ENCODE assay signal across 8 cellular contexts in genomic region chr1:67674260-67675011, GRCh38. TPM values are rescaled to one million over a fixed set of nuclear protein-coding genes. Genes with fewer than 3 reads are reported as not detected.
DNase-seq lines count a peak whose midpoint lies in the region; ATAC-seq and FAIRE-seq lines count a peak whose summit lies in the region.

No MANE protein-coding gene starts in this region.

- no peak overlapping the region for H3K23ac ChIP-seq in neuronal stem cell (ENCODE audit: low read depth, low read length, poor library complexity)

- peak overlapping the region; percentile 55 for H2AFZ ChIP-seq in neuronal stem cell (ENCODE audit: low read length)

- H2BK120ac ChIP-seq in neuronal stem cell (ENCODE audit: low read depth, low read length) = no peak overlapping the region

- peaks cover 11% of the 10 kb centered on the region for H3K4me1 ChIP-seq in effector memory CD4-positive, alpha-beta T cell (ENCODE audit: control insufficient read depth, insufficient read depth, low read length, poor library complexity, severe bottlenecking)
- H3K4me1 ChIP-seq in neuronal stem cell (ENCODE audit: control insufficient read depth in 2 of 2, insufficient read depth in 1 of 2, low read depth in 1 of 2, low read length in 2 of 2) = peaks cover 2 to 11% of the 10 kb centered on the region in 2 donors
- no peaks in the 10 kb centered on the region for H3K4me1 ChIP-seq in small intestine (ENCODE audit: control insufficient read depth in 2 of 2, insufficient read depth in 1 of 2, low read depth in 1 of 2, low read length in 1 of 2)

- no peak for FAIRE-seq in small intestine (lab: Jason Lieb, UNC)

- H3K18ac ChIP-seq in neuronal stem cell (ENCODE audit: low read length) = no peak overlapping the region

- H2AK5ac ChIP-seq in neuronal stem cell (ENCODE audit: low read depth, low read length) = no peak overlapping the region

- H3K9ac ChIP-seq in neuronal stem cell (ENCODE audit: low read depth, low read length, poor library complexity) = no peak overlapping the region

- H3K4ac ChIP-seq in neuronal stem cell (ENCODE audit: low read length) = no peak overlapping the region

- no peak overlapping the region for H3K14ac ChIP-seq in neuronal stem cell (ENCODE audit: low read length)

- H4K8ac ChIP-seq in neuronal stem cell (ENCODE audit: low read depth, low read length) = no peak overlapping the region

- ATAC-seq in HG03457 (IDR thresholded peaks at IDR 0.05; ENCODE audit: unreplicated experiment) = no peak

- no peak overlapping the region for H2BK15ac ChIP-seq in neuronal stem cell (ENCODE audit: low read length)

- H3K4me2 ChIP-seq in neuronal stem cell (ENCODE audit: insufficient read depth, low read length, poor library complexity, severe bottlenecking) = no peak overlapping the region

- H3K27me3 ChIP-seq in effector memory CD4-positive, alpha-beta T cell (replicated peaks; ENCODE audit: control insufficient read depth, insufficient read depth, low read length, poor library complexity, severe bottlenecking) = no peaks in the 10 kb centered on the region
- no peaks in the 10 kb centered on the region for H3K27me3 ChIP-seq in neuronal stem cell (ENCODE audit: control insufficient read depth in 3 of 3, insufficient read depth in 3 of 3, low read depth in 1 of 3, low read length in 3 of 3)
- H3K27me3 ChIP-seq in small intestine (ENCODE audit: control insufficient read depth in 2 of 2, insufficient read depth in 2 of 2, low read length in 2 of 2) = no peaks in the 10 kb centered on the region

- no CpG with 5 or more reads among the region's 4 CpGs for WGBS in neuronal stem cell (ENCODE audit: extremely low coverage in 2 of 2, insufficient read length in 2 of 2, insufficient replicate concordance in 1 of 2), 2 donors
- 15 to 29% (median 21%) methylated on average over 4 of the region's 4 CpGs for WGBS in small intestine, 3 donors

- no peak overlapping the region for H4K91ac ChIP-seq in neuronal stem cell (ENCODE audit: low read depth, low read length, poor library complexity)

- no peak overlapping the region for H2BK5ac ChIP-seq in neuronal stem cell (ENCODE audit: low read length)

- H3K4me3 ChIP-seq in effector memory CD4-positive, alpha-beta T cell (ENCODE audit: insufficient read depth, low read depth, low read length, poor library complexity, severe bottlenecking) = no peak overlapping the region
- H3K4me3 ChIP-seq in neuronal stem cell (ENCODE audit: low read length in 2 of 2) = no peak overlapping the region
- no peak overlapping the region for H3K4me3 ChIP-seq in small intestine (ENCODE audit: low read depth in 1 of 2, low read length in 2 of 2)

- H3K27ac ChIP-seq in effector memory CD4-positive, alpha-beta T cell (ENCODE audit: insufficient read depth, low read length, poor library complexity, severe bottlenecking) = no peak overlapping the region
- H3K27ac ChIP-seq in neuronal stem cell (replicated peaks; ENCODE audit: low read length) = no peak overlapping the region
- peak overlapping the region in 1 of 2 donors; percentile 33 for H3K27ac ChIP-seq in small intestine (ENCODE audit: low read depth in 1 of 2, low read length in 1 of 2)

- H2BK12ac ChIP-seq in neuronal stem cell (ENCODE audit: low read length) = no peak overlapping the region

- H3K36me3 ChIP-seq in effector memory CD4-positive, alpha-beta T cell (ENCODE audit: control insufficient read depth, insufficient read depth, low read length) = no peaks in the 10 kb centered on the region
- H3K36me3 ChIP-seq in neuronal stem cell (replicated peaks in 1 of 2; ENCODE audit: control insufficient read depth in 2 of 2, insufficient read depth in 2 of 2, low read length in 2 of 2) (no peaks in the 10 kb centered on the region), small intestine (ENCODE audit: control insufficient read depth in 2 of 2, insufficient read depth in 2 of 2, low read length in 2 of 2) (no peaks in the 10 kb centered on the region)

- H3K79me1 ChIP-seq in neuronal stem cell (ENCODE audit: low read depth, low read length) = no peaks in the 10 kb centered on the region

- DNase-seq in DMS 273 treated with DMSO at 0.1 percent for 48 hours (lab: John Stamatoyannopoulos, UW) (peak; percentile 98), M059J (ENCODE audit: low read depth) (peak; percentile 55), T-helper 9 cell (peak; percentile 11), neuronal stem cell (ENCODE audit: low spot score) (no peak), small intestine (no peak), epidermal melanocyte (ENCODE audit: insufficient read length, low spot score) (no peak)
- peak in 2 of 3 donors; percentile 16 to 22 for DNase-seq in effector memory CD4-positive, alpha-beta T cell

- no peaks in the 10 kb centered on the region for H3K9me3 ChIP-seq in effector memory CD4-positive, alpha-beta T cell (ENCODE audit: control insufficient read depth, low read length)
- no peaks in the 10 kb centered on the region for H3K9me3 ChIP-seq in neuronal stem cell (replicated peaks in 1 of 2; ENCODE audit: control insufficient read depth in 2 of 2, insufficient read depth in 1 of 2, low read depth in 1 of 2, low read length in 2 of 2)
- no peaks in the 10 kb centered on the region for H3K9me3 ChIP-seq in small intestine (ENCODE audit: control insufficient read depth, low read depth)

RNA-seq across cellular contexts. Expression of gene GADD45A, which starts 10.6 kb away (rescaled TPM):
- total RNA-seq in M059J (2014; rRNA removed; shearing (Covaris generic)) = 46.6 and 48.8 TPM in 2 replicates
- polyA plus RNA-seq in neuronal stem cell (2013, experiment 1 of 2) = 58.6 TPM
- polyA plus RNA-seq in neuronal stem cell (2013, experiment 2 of 2) = 59.0 TPM
- 10 to 100 TPM; 31.2 to 76.3 (median 64.8) TPM for polyA plus RNA-seq in small intestine

Comparison
In these comparisons a context has a peak if more than half of its experiments do, and no peak if none do; other contexts are left out.
1. DNase-seq: peak in DMS 273 treated with DMSO at 0.1 percent for 48 hours (single experiment), M059J (single experiment), T-helper 9 cell (single experiment) and effector memory CD4-positive, alpha-beta T cell (2 of 3); none in neuronal stem cell (single experiment), small intestine (single experiment) and epidermal melanocyte (single experiment).